In the genomic region with DNA sequence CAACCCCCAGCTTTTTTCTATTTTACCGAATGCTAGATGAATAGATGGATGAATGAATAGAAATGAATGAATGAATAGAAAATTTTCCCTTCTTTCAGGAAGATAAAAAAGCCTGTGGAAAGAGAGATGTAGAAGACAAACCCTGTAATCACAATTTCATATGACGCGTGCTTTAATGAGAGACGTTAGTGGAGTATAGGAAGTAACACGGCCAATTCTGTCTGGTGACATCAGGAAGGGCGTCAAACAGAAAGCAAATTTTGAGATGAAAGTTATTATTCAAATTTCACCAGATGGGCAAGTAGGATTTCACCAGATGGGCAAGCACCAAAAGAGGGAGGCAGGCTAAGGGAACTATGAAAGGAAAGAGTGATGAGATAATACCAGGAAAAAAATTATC, we compare ENCODE assay signal across 17 cellular contexts.
DNase-seq lines count a peak whose midpoint lies in the region; ATAC-seq and TF ChIP-seq lines count a peak whose summit lies in the region.
"Had no signal": no experiment of that assay in that cellular context is flagged by ENCODE, and none has a peak within 500 bp of the region (broad histone marks: within the 10 kb centered on the region; RNA-seq: fewer than 3 reads in every experiment).

No MANE protein-coding gene starts in this region.

- CTCF ChIA-PET in activated CD8-positive, alpha-beta T cell treated with anti-CD3 and anti-CD28 coated beads for 36 hours (lab: Charles Lee) = no interaction called here
- CTCF ChIA-PET in naive thymus-derived CD4-positive, alpha-beta T cell (lab: Charles Lee) = no interaction called here

- peak overlapping the region; percentile 20 for H3K4me3 Mint-ChIP-seq in T-helper 2 cell treated with Interferon-gamma antibody and Interleukin-4, amounts not matched to agents 5 μg/mL and 100 μg/mL, for 36 hours
- H3K4me3 Mint-ChIP-seq in activated naive CD4-positive, alpha-beta T cell treated with anti-CD3 and anti-CD28 coated beads, Interleukin-2, amount 50 U/mL, for 24 hours = peak overlapping the region; percentile 47
- peak overlapping the region; percentile 29 for H3K4me3 Mint-ChIP-seq in activated CD8-positive, alpha-beta T cell treated with anti-CD3 and anti-CD28 coated beads for 36 hours
- peak overlapping the region in 8 of 10 donors; percentile 23 to 80 (median 50) for H3K4me3 Mint-ChIP-seq in naive thymus-derived CD4-positive, alpha-beta T cell

- peak overlapping the region; percentile 33 for H3K27ac Mint-ChIP-seq in T-helper 2 cell treated with Interferon-gamma antibody and Interleukin-4, amounts not matched to agents 5 μg/mL and 100 μg/mL, for 36 hours
- H3K27ac Mint-ChIP-seq in activated naive CD4-positive, alpha-beta T cell treated with anti-CD3 and anti-CD28 coated beads, Interleukin-2, amount 50 U/mL, for 24 hours = peak overlapping the region; percentile 68
- no peak overlapping the region for H3K27ac Mint-ChIP-seq in activated CD8-positive, alpha-beta T cell treated with anti-CD3 and anti-CD28 coated beads for 36 hours
- peak overlapping the region in 7 of 9 donors; percentile 63 to 96 (median 84) for H3K27ac Mint-ChIP-seq in naive thymus-derived CD4-positive, alpha-beta T cell

- no peaks in the 10 kb centered on the region for H3K36me3 ChIP-seq in naive thymus-derived CD4-positive, alpha-beta T cell (ENCODE audit: control insufficient read depth in 2 of 3, insufficient read depth in 3 of 3, low read length in 3 of 3)
- H3K36me3 ChIP-seq: BE2C had no signal

- intact Hi-C loops in activated CD8-positive, alpha-beta T cell treated with anti-CD3 and anti-CD28 coated beads for 36 hours (cut with micrococcal nuclease) = no loop called here
- intact Hi-C loops in naive thymus-derived CD4-positive, alpha-beta T cell (cut with micrococcal nuclease) = no loop called here

- no peaks in the 10 kb centered on the region for H3K36me3 Mint-ChIP-seq in T-helper 2 cell treated with Interferon-gamma antibody and Interleukin-4, amounts not matched to agents 5 μg/mL and 100 μg/mL, for 36 hours (ENCODE audit: low read depth)
- H3K36me3 Mint-ChIP-seq in activated naive CD4-positive, alpha-beta T cell treated with anti-CD3 and anti-CD28 coated beads, Interleukin-2, amount 50 U/mL, for 24 hours = no peaks in the 10 kb centered on the region
- peaks cover 4% of the 10 kb centered on the region for H3K36me3 Mint-ChIP-seq in activated CD8-positive, alpha-beta T cell treated with anti-CD3 and anti-CD28 coated beads for 36 hours (ENCODE audit: low read depth)
- H3K36me3 Mint-ChIP-seq in naive thymus-derived CD4-positive, alpha-beta T cell = peaks cover 0 to 2% (median 0%) of the 10 kb centered on the region in 5 donors

- no peak for TF ChIP-seq CTCF in activated CD8-positive, alpha-beta T cell treated with anti-CD3 and anti-CD28 coated beads for 36 hours (IDR thresholded peaks at IDR 0.05)

- DNase-seq in T-helper 2 cell treated with Interferon-gamma antibody and Interleukin-4, amounts not matched to agents 5 μg/mL and 100 μg/mL, for 36 hours (ENCODE audit: low spot score) = no peak
- DNase-seq in T-helper 2 cell = no peak
- DNase-seq in activated naive CD4-positive, alpha-beta T cell treated with Interleukin-2 at 50 U/mL for 16 hours = no peak
- DNase-seq in activated CD8-positive, alpha-beta T cell treated with anti-CD3 and anti-CD28 coated beads for 36 hours = no peak
- DNase-seq in naive thymus-derived CD4-positive, alpha-beta T cell = peak in 3 of 9 donors; percentile 14 to 30 (median 21)
- no peak for DNase-seq in CD1c-positive myeloid dendritic cell (ENCODE audit: extremely low spot score)
- DNase-seq: BE2C, DMS79, Kasumi-1, MM.1S, NCI-H1092, NCI-H1436 treated with DMSO at 0.1 percent for 48 hours, NCI-H2029 treated with DMSO at 0.1 percent for 48 hours, NCI-H446 treated with DMSO at 0.1 percent for 48 hours had no signal

- H3K27ac ChIP-seq in naive thymus-derived CD4-positive, alpha-beta T cell (ENCODE audit: low read depth, low read length) = peak overlapping the region; percentile 58

- H3K4me3 ChIP-seq in naive thymus-derived CD4-positive, alpha-beta T cell (ENCODE audit: low read length) = no peak overlapping the region

- no peaks in the 10 kb centered on the region for H3K4me1 ChIP-seq in naive thymus-derived CD4-positive, alpha-beta T cell (ENCODE audit: control insufficient read depth in 2 of 2, insufficient read depth in 2 of 2, low read length in 2 of 2)
- H3K4me1 ChIP-seq: BE2C had no signal

- no peak for ATAC-seq in activated CD8-positive, alpha-beta T cell treated with anti-CD3 and anti-CD28 coated beads for 36 hours
- peak; percentile 43 for ATAC-seq in naive thymus-derived CD4-positive, alpha-beta T cell
- no peak for ATAC-seq in GM18498 (IDR thresholded peaks at IDR 0.05; ENCODE audit: unreplicated experiment)
- ATAC-seq: Panc1 had no signal

- H3K27me3 ChIP-seq in naive thymus-derived CD4-positive, alpha-beta T cell (ENCODE audit: control insufficient read depth in 2 of 2, insufficient read depth in 2 of 2, low read length in 2 of 2) = no peaks in the 10 kb centered on the region
- H3K27me3 ChIP-seq: BE2C had no signal

- peaks cover 6% of the 10 kb centered on the region for H3K4me1 Mint-ChIP-seq in T-helper 2 cell treated with Interferon-gamma antibody and Interleukin-4, amounts not matched to agents 5 μg/mL and 100 μg/mL, for 36 hours (ENCODE audit: low read depth)
- peaks cover 13% of the 10 kb centered on the region for H3K4me1 Mint-ChIP-seq in activated naive CD4-positive, alpha-beta T cell treated with anti-CD3 and anti-CD28 coated beads, Interleukin-2, amount 50 U/mL, for 24 hours
- peaks cover 2% of the 10 kb centered on the region for H3K4me1 Mint-ChIP-seq in activated CD8-positive, alpha-beta T cell treated with anti-CD3 and anti-CD28 coated beads for 36 hours (ENCODE audit: low read depth)
- peaks cover 0 to 17% (median 7%) of the 10 kb centered on the region in 7 donors for H3K4me1 Mint-ChIP-seq in naive thymus-derived CD4-positive, alpha-beta T cell

- POLR2A ChIA-PET in activated CD8-positive, alpha-beta T cell treated with anti-CD3 and anti-CD28 coated beads for 36 hours (lab: Charles Lee) = no interaction called here
- POLR2A ChIA-PET in naive thymus-derived CD4-positive, alpha-beta T cell (lab: Charles Lee) = interaction anchor here (1.0 kb wide), 1 partner anchor 10 kb away, joined by 3 read pairs; no protein-coding TSS in a partner anchor

- H3K27me3 Mint-ChIP-seq in T-helper 2 cell treated with Interferon-gamma antibody and Interleukin-4, amounts not matched to agents 5 μg/mL and 100 μg/mL, for 36 hours (ENCODE audit: low read depth) = peaks cover 11% of the 10 kb centered on the region
- no peaks in the 10 kb centered on the region for H3K27me3 Mint-ChIP-seq in activated naive CD4-positive, alpha-beta T cell treated with anti-CD3 and anti-CD28 coated beads, Interleukin-2, amount 50 U/mL, for 24 hours
- no peaks in the 10 kb centered on the region for H3K27me3 Mint-ChIP-seq in activated CD8-positive, alpha-beta T cell treated with anti-CD3 and anti-CD28 coated beads for 36 hours
- peaks cover 0 to 25% (median 0%) of the 10 kb centered on the region in 5 donors for H3K27me3 Mint-ChIP-seq in naive thymus-derived CD4-positive, alpha-beta T cell

- no peaks in the 10 kb centered on the region for H3K9me3 Mint-ChIP-seq in T-helper 2 cell treated with Interferon-gamma antibody and Interleukin-4, amounts not matched to agents 5 μg/mL and 100 μg/mL, for 36 hours
- H3K9me3 Mint-ChIP-seq in activated naive CD4-positive, alpha-beta T cell treated with anti-CD3 and anti-CD28 coated beads, Interleukin-2, amount 50 U/mL, for 24 hours = no peaks in the 10 kb centered on the region
- H3K9me3 Mint-ChIP-seq in activated CD8-positive, alpha-beta T cell treated with anti-CD3 and anti-CD28 coated beads for 36 hours = no peaks in the 10 kb centered on the region
- no peaks in the 10 kb centered on the region for H3K9me3 Mint-ChIP-seq in naive thymus-derived CD4-positive, alpha-beta T cell

- H3K9me3 ChIP-seq in naive thymus-derived CD4-positive, alpha-beta T cell (ENCODE audit: control insufficient read depth in 2 of 3, low read length in 3 of 3) = no peaks in the 10 kb centered on the region
- H3K9me3 ChIP-seq: BE2C had no signal
